In genomic region chr3:107969994-107970896, GRCh38 we compare ENCODE assay signal across 9 cellular contexts.
A peak's percentile ranks its signal among the peaks of the same experiment; 100 is the strongest.
DNase-seq lines count a peak whose midpoint lies in the region; ATAC-seq, FAIRE-seq and TF ChIP-seq lines count a peak whose summit lies in the region.
"Had no signal": no experiment of that assay in that cellular context is flagged by ENCODE, and none has a peak within 500 bp of the region (broad histone marks: within the 10 kb centered on the region; RNA-seq: fewer than 3 reads in every experiment).

No MANE protein-coding gene starts in this region.

- peak overlapping the region; percentile 69 for H3K27ac Mint-ChIP-seq in activated T-cell treated with anti-CD3 and anti-CD28 coated beads, Interleukin-2, amount 50 U/mL, for 24 hours
- H3K27ac Mint-ChIP-seq in immature natural killer cell, result no peak overlapping the region

- no peak overlapping the region for H3K4me3 Mint-ChIP-seq in activated T-cell treated with anti-CD3 and anti-CD28 coated beads, Interleukin-2, amount 50 U/mL, for 24 hours
- H3K4me3 Mint-ChIP-seq in immature natural killer cell, result no peak overlapping the region

- H2AFZ ChIP-seq in keratinocyte (ENCODE audit: control insufficient read depth, low read length), result no peak overlapping the region

- no peaks in the 10 kb centered on the region for H3K9me3 Mint-ChIP-seq in activated T-cell treated with anti-CD3 and anti-CD28 coated beads, Interleukin-2, amount 50 U/mL, for 24 hours
- no peaks in the 10 kb centered on the region for H3K9me3 Mint-ChIP-seq in immature natural killer cell

- ATAC-seq in thoracic aorta (ENCODE audit: insufficient number of reproducible peaks, low FRiP score, low read depth) (peak; percentile 39), GM18858 (IDR thresholded peaks at IDR 0.05; ENCODE audit: unreplicated experiment) (no peak)

- H3K4me1 Mint-ChIP-seq in activated T-cell treated with anti-CD3 and anti-CD28 coated beads, Interleukin-2, amount 50 U/mL, for 24 hours (ENCODE audit: low read depth), result peaks cover 25% of the 10 kb centered on the region
- peaks cover 12 to 19% of the 10 kb centered on the region in 2 donors for H3K4me1 Mint-ChIP-seq in immature natural killer cell

- intact Hi-C loops in ascending aorta (cut with DNase I), result no loop called here

- H3K27me3 Mint-ChIP-seq in activated T-cell treated with anti-CD3 and anti-CD28 coated beads, Interleukin-2, amount 50 U/mL, for 24 hours, result no peaks in the 10 kb centered on the region
- H3K27me3 Mint-ChIP-seq in immature natural killer cell (ENCODE audit: low read depth in 3 of 3), result peaks cover 0 to 3% (median 0%) of the 10 kb centered on the region in 3 donors

- H3K9me1 ChIP-seq in keratinocyte (ENCODE audit: control insufficient read depth, extremely low read depth, insufficient read depth, low read length), result no peaks in the 10 kb centered on the region

- H3K79me2 ChIP-seq in keratinocyte (ENCODE audit: control insufficient read depth, insufficient read depth, low read length), result no peaks in the 10 kb centered on the region

- H3K36me3 Mint-ChIP-seq in activated T-cell treated with anti-CD3 and anti-CD28 coated beads, Interleukin-2, amount 50 U/mL, for 24 hours (ENCODE audit: low read depth), result no peaks in the 10 kb centered on the region
- H3K36me3 Mint-ChIP-seq in immature natural killer cell, result peaks cover 0 to 3% (median 0%) of the 10 kb centered on the region in 3 donors

- H3K9ac ChIP-seq in keratinocyte (ENCODE audit: control insufficient read depth, extremely low read depth, insufficient read depth, low read length), result no peak overlapping the region

- no peaks in the 10 kb centered on the region for H3K36me3 ChIP-seq in ascending aorta
- H3K36me3 ChIP-seq in keratinocyte (ENCODE audit: control insufficient read depth in 2 of 2, extremely low read depth in 1 of 2, insufficient read depth in 2 of 2, low read length in 2 of 2), result no peaks in the 10 kb centered on the region
- H3K36me3 ChIP-seq in thoracic aorta, result no peaks in the 10 kb centered on the region

- dilution Hi-C loops in keratinocyte (cut with MboI; ENCODE audit: extremely low pct_ligation_motif_present, low sequenced_read_pairs), result no loop called here

- no peaks in the 10 kb centered on the region for H4K20me1 ChIP-seq in keratinocyte (ENCODE audit: control insufficient read depth, extremely low read depth, insufficient read depth, low read length)

- H3K4me3 ChIP-seq in ascending aorta, result peak overlapping the region in 1 of 2 donors; percentile 5
- no peak overlapping the region for H3K4me3 ChIP-seq in keratinocyte (ENCODE audit: control insufficient read depth in 2 of 3, extremely low read depth in 1 of 3, insufficient read depth in 2 of 3, low read depth in 1 of 3, low read length in 3 of 3)
- peak overlapping the region; percentile 45 for H3K4me3 ChIP-seq in thoracic aorta

- H3K27ac ChIP-seq in ascending aorta (peak overlapping the region; percentile 3 to 19), keratinocyte (ENCODE audit: control insufficient read depth, insufficient read depth, low read length) (no peak overlapping the region), thoracic aorta (peak overlapping the region; percentile 13 to 47)

- H3K4me2 ChIP-seq in keratinocyte (ENCODE audit: control insufficient read depth, extremely low read depth, insufficient read depth, low read depth, low read length), result no peak overlapping the region

- H3K27me3 ChIP-seq in ascending aorta (no peaks in the 10 kb centered on the region), keratinocyte (ENCODE audit: control insufficient read depth, extremely low read depth, insufficient read depth, low read length) (no peaks in the 10 kb centered on the region), thoracic aorta (replicated peaks; ENCODE audit: insufficient read depth) (no peaks in the 10 kb centered on the region)

- DNase-seq in activated T-cell treated with anti-CD3 and anti-CD28 coated beads, Interleukin-2, amount 50 U/mL, for 24 hours, result no peak
- no peak for DNase-seq in activated T-cell treated with anti-CD3 and anti-CD28 coated beads, Interleukin-2, amount 50 U/mL, for 1 hour
- DNase-seq in ascending aorta (ENCODE audit: low spot score in 2 of 2) (no peak), keratinocyte (ENCODE audit: low read depth, low spot score) (no peak), thoracic aorta (ENCODE audit: low spot score) (peak; percentile 26), Kasumi-1 (lab: John Stamatoyannopoulos, UW) (no peak), immature natural killer cell (no peak)
- DNase-seq: AML-193 had no signal

- TF ChIP-seq CTCF in ascending aorta (IDR thresholded peaks at IDR 0.05) (no peak), keratinocyte (optimal IDR thresholded peaks at IDR 0.05 in 1 of 3, IDR thresholded peaks at IDR 0.05 in 1 of 3, conservative IDR thresholded peaks at IDR 0.05 in 1 of 3; ENCODE audit: extremely low read depth in 1 of 3, insufficient read depth in 2 of 3, low read length in 3 of 3) (no peak), thoracic aorta (IDR thresholded peaks at IDR 0.05) (no peak)

- peaks cover 0 to 9% of the 10 kb centered on the region in 2 donors for H3K4me1 ChIP-seq in ascending aorta
- H3K4me1 ChIP-seq in keratinocyte (ENCODE audit: control insufficient read depth, extremely low read depth, insufficient read depth, low read length), result no peaks in the 10 kb centered on the region
- H3K4me1 ChIP-seq in thoracic aorta (ENCODE audit: control insufficient read depth in 1 of 2, low read depth in 2 of 2), result peaks cover 10 to 22% of the 10 kb centered on the region in 2 donors

- peak; percentile 39 for FAIRE-seq in keratinocyte (lab: Jason Lieb, UNC)

- H3K9me3 ChIP-seq in ascending aorta (no peaks in the 10 kb centered on the region), keratinocyte (ENCODE audit: control insufficient read depth, low read depth, low read length) (no peaks in the 10 kb centered on the region), thoracic aorta (no peaks in the 10 kb centered on the region)
